ENCODE assay signal across 1 cellular context in the genomic region with DNA sequence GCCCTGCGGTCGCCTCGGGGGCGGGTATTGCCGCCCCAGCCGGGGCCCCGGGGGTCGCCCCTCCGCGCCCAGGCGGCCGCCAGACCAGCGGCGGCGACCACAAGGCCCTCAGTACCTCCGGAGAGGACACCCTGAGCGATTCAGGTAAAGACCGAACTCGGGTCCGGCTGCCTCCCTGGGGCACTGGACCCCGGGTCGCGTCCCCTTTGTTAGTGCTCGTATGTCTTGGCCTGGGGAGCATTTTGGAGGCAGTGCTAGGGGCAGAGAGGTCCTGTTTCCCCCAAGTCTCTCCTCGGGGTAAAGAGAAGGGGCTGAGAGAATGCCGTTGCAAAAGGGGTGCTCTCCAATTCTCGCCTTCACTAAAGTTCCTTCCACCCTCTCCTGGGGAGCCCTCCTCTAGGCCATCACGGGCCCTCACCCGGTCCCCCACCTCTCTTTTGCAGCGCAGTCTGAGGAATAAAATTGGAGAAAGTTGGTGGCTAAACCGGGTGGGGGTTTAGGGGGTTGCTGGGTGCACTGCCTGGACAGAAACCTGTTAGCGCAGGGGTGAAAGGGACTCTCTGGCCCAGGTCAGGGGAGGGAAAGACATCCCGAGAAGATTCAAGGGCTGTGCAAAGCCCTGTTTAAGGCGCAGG.
A peak's percentile ranks its signal among the peaks of the same experiment; 100 is the strongest.
TF ChIP-seq lines count a peak whose summit lies in the region.

No MANE protein-coding gene starts in this region.

TF ChIP-seq in H1, 55 proteins besides CTCF, POLR2A, EP300 and RAD21:
- TF ChIP-seq PHF8 (conservative IDR thresholded peaks at IDR 0.05; ENCODE audit: low read depth, low read length) (0 out of 2 replicates have a peak, but pooled peaks have one; percentile 27), NANOG (IDR thresholded peaks at IDR 0.05; ENCODE audit: insufficient read depth, low read depth, low read length, poor library complexity, severe bottlenecking) (no peak), SIRT6 (IDR thresholded peaks at IDR 0.05; ENCODE audit: low read length) (no peak), MAFK (IDR thresholded peaks at IDR 0.05; ENCODE audit: low read depth, low read length) (no peak)
